ENCODE assay signal across 1 cellular context in genomic region chr17:76528528-76529223, GRCh38.
TF ChIP-seq lines count a peak whose summit lies in the region.

No MANE protein-coding gene starts in this region.

TF ChIP-seq in K562, 482 proteins besides CTCF, POLR2A, EP300 and RAD21 (continued from another document and continues in another):
- peak; percentile 48; the same call in 1 of the 2 replicates for TF ChIP-seq ZBTB40 (IDR thresholded peaks at IDR 0.05)
- TF ChIP-seq ZBTB40 (CRISPR knock-in tag; IDR thresholded peaks at IDR 0.05) = no peak
- TF ChIP-seq KLF16 (IDR thresholded peaks at IDR 0.05) = 0 out of 2 replicates have a peak, but pooled peaks have one; percentile 24
- TF ChIP-seq ZNF324 (CRISPR knock-in tag; IDR thresholded peaks at IDR 0.05) = no peak
- peak; percentile 42; the same call in 1 of the 2 replicates for TF ChIP-seq MYNN (IDR thresholded peaks at IDR 0.05)
- TF ChIP-seq MYNN (CRISPR knock-in tag; IDR thresholded peaks at IDR 0.05) = no peak
- peak; percentile 13; the same call in 1 of the 2 replicates for TF ChIP-seq BCOR (IDR thresholded peaks at IDR 0.05)
- TF ChIP-seq SMAD1 (IDR thresholded peaks at IDR 0.05; ENCODE audit: low read depth, low read length, partially characterized antibody) = no peak
- no peak for TF ChIP-seq SREBF2 (CRISPR knock-in tag; IDR thresholded peaks at IDR 0.05)
- no peak for TF ChIP-seq TCF7L2 (IDR thresholded peaks at IDR 0.05; ENCODE audit: low read depth, low read length)
- no peak for TF ChIP-seq MEF2D (tag; conservative IDR thresholded peaks at IDR 0.05; ENCODE audit: low read depth)
- no peak for TF ChIP-seq ERF (CRISPR knock-in tag; IDR thresholded peaks at IDR 0.05)
- no peak for TF ChIP-seq POU5F1 (IDR thresholded peaks at IDR 0.05; ENCODE audit: borderline replicate concordance, low read depth, low read length, partially characterized antibody)
- TF ChIP-seq UBTF (IDR thresholded peaks at IDR 0.05; ENCODE audit: borderline replicate concordance in 1 of 2, low read depth in 2 of 2, low read length in 2 of 2) = peak in 1 of 2 experiments; percentile 11; a peak in 1 of 4 replicates
- 0 out of 2 replicates have a peak, but pooled peaks have one; percentile 10 for TF ChIP-seq POLR2AphosphoS5 (IDR thresholded peaks at IDR 0.05; ENCODE audit: control insufficient read depth, insufficient read depth, low read depth, low read length)
- no peak for TF ChIP-seq ZNF551 (CRISPR knock-in tag; IDR thresholded peaks at IDR 0.05)
- TF ChIP-seq ZNF140 (CRISPR knock-in tag; IDR thresholded peaks at IDR 0.05) = no peak
- TF ChIP-seq ZNF586 (CRISPR knock-in tag; conservative IDR thresholded peaks at IDR 0.05) = no peak
- no peak for TF ChIP-seq ARID3A (IDR thresholded peaks at IDR 0.05; ENCODE audit: borderline replicate concordance, low read depth, low read length)
- no peak for TF ChIP-seq RBM25 (IDR thresholded peaks at IDR 0.05; ENCODE audit: low read depth, low read length, severe bottlenecking)
- peak; percentile 65 for TF ChIP-seq CREM (IDR thresholded peaks at IDR 0.05; ENCODE audit: low read depth)
- TF ChIP-seq ZNF274 (IDR thresholded peaks at IDR 0.05; ENCODE audit: borderline replicate concordance, low read depth, low read length) = no peak
- TF ChIP-seq NFRKB (IDR thresholded peaks at IDR 0.05; ENCODE audit: low read depth) = peak; percentile 72; the same call in 1 of the 2 replicates
- TF ChIP-seq BRF2 (IDR thresholded peaks at IDR 0.05; ENCODE audit: borderline replicate concordance, insufficient read depth, insufficient read length) = no peak
- TF ChIP-seq ADNP (tag; IDR thresholded peaks at IDR 0.05) = no peak
- peak in 1 of 2 experiments; percentile 32; a peak in 1 of 4 replicates for TF ChIP-seq ZNF639 (CRISPR knock-in tag; conservative IDR thresholded peaks at IDR 0.05 in 1 of 2, IDR thresholded peaks at IDR 0.05 in 1 of 2)
- TF ChIP-seq AFF1 (IDR thresholded peaks at IDR 0.05; ENCODE audit: low read depth in 1 of 2, partially characterized antibody in 2 of 2) = no peak
- no peak for TF ChIP-seq NCOA1 (IDR thresholded peaks at IDR 0.05; ENCODE audit: low read depth)
- no peak for TF ChIP-seq SMARCB1 (IDR thresholded peaks at IDR 0.05; ENCODE audit: insufficient read length, low read depth)
- no peak for TF ChIP-seq CAMTA2 (CRISPR knock-in tag; conservative IDR thresholded peaks at IDR 0.05)
- TF ChIP-seq ZFP30 (CRISPR knock-in tag; IDR thresholded peaks at IDR 0.05; ENCODE audit: borderline replicate concordance) = no peak
- no peak for TF ChIP-seq ARID4B (CRISPR knock-in tag; IDR thresholded peaks at IDR 0.05)
- 0 out of 4 replicates have a peak, but pooled peaks of 1 of the 2 experiments have one; percentile 21 for TF ChIP-seq ARNT (IDR thresholded peaks at IDR 0.05)
